ENCODE assay signal across 17 cellular contexts in the genomic region with DNA sequence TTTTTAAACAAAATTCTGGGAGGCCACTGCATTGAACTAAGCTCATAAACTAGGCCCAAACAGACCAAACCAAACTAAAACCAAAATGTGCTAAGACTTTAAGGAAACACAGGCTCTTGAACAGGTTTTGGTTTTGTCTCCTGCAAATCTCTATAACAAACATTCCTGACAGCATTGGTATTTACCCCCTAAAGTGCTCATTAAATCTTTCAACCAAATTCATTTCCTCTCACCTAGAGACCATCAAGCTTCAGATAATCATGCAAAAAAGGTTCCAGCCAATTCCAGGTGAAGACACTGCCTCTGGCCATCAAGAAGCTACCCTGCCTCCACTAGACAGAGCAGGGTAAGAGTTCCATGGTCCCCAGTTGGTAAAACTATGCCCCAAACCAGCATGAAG.
DNase-seq lines count a peak whose midpoint lies in the region; ATAC-seq and TF ChIP-seq lines count a peak whose summit lies in the region.
"Had no signal": no experiment of that assay in that cellular context is flagged by ENCODE, and none has a peak within 500 bp of the region (broad histone marks: within the 10 kb centered on the region; RNA-seq: fewer than 3 reads in every experiment).

No MANE protein-coding gene starts in this region.

- H3K23ac ChIP-seq in mesendoderm (ENCODE audit: low read length), result no peak overlapping the region

- peak overlapping the region; percentile 61 for H2BK120ac ChIP-seq in mesendoderm (ENCODE audit: low read depth, low read length)

- no peak overlapping the region for H2BK15ac ChIP-seq in mesendoderm (replicated peaks; ENCODE audit: low read depth)

- no peak overlapping the region for H3K9ac ChIP-seq in HUES48 (ENCODE audit: low read depth, low read length)
- no peak overlapping the region for H3K9ac ChIP-seq in mesendoderm (ENCODE audit: low read length)
- H3K9ac ChIP-seq: BLaER1 had no signal

- intact Hi-C loops in testis (cut with DNase I; ENCODE audit: low total_unique reads), result no loop called here

- no peak overlapping the region for H4K5ac ChIP-seq in mesendoderm (ENCODE audit: low read length)

- H3K4me3 ChIP-seq in HUES48 (ENCODE audit: low read depth, low read length) (no peak overlapping the region), mesendoderm (ENCODE audit: low read length) (no peak overlapping the region), testis (no peak overlapping the region)
- H3K4me3 ChIP-seq: BLaER1 had no signal

- peaks cover 20% of the 10 kb centered on the region for H3K4me1 ChIP-seq in HUES48 (ENCODE audit: control insufficient read depth, insufficient read depth, low read length)
- peaks cover 5% of the 10 kb centered on the region for H3K4me1 ChIP-seq in mesendoderm (ENCODE audit: control insufficient read depth, low read depth, low read length)
- H3K4me1 ChIP-seq in testis, result no peaks in the 10 kb centered on the region
- H3K4me1 ChIP-seq: BLaER1 had no signal

- H3K36me3 ChIP-seq in HUES48 (ENCODE audit: control insufficient read depth, insufficient read depth, low read length) (no peaks in the 10 kb centered on the region), mesendoderm (ENCODE audit: control insufficient read depth, insufficient read depth, low read length) (no peaks in the 10 kb centered on the region), testis (ENCODE audit: low read depth, missing control alignments) (no peaks in the 10 kb centered on the region)
- H3K36me3 ChIP-seq: BLaER1 had no signal

- no peak for TF ChIP-seq POLR2A in testis (IDR thresholded peaks at IDR 0.05)

- H2AK5ac ChIP-seq in mesendoderm (ENCODE audit: low read length), result no peak overlapping the region

- no peak overlapping the region for H3K18ac ChIP-seq in mesendoderm (ENCODE audit: low read length)

- peak overlapping the region; percentile 13 for H2BK5ac ChIP-seq in mesendoderm (ENCODE audit: low read length)

- H3K27ac ChIP-seq in HUES48 (ENCODE audit: low read depth, low read length), result peak overlapping the region; percentile 57
- H3K27ac ChIP-seq in mesendoderm (ENCODE audit: low read depth, low read length), result peak overlapping the region; percentile 83
- H3K27ac ChIP-seq in testis, result no peak overlapping the region
- H3K27ac ChIP-seq: BLaER1 had no signal

- H3K9me3 ChIP-seq in HUES48 (ENCODE audit: control insufficient read depth, insufficient read depth, low read length) (no peaks in the 10 kb centered on the region), testis (peaks cover 3% of the 10 kb centered on the region)
- H3K9me3 ChIP-seq: BLaER1 had no signal

- TF ChIP-seq CTCF in testis (IDR thresholded peaks at IDR 0.05), result no peak

- H3K4me2 ChIP-seq in mesendoderm (ENCODE audit: low read length), result no peak overlapping the region
- H3K4me2 ChIP-seq: BLaER1 had no signal

- ATAC-seq in HG03469 (IDR thresholded peaks at IDR 0.05; ENCODE audit: unreplicated experiment) (no peak), HG02852 (IDR thresholded peaks at IDR 0.05; ENCODE audit: unreplicated experiment) (no peak), HG02938 (IDR thresholded peaks at IDR 0.05; ENCODE audit: unreplicated experiment) (no peak)
- ATAC-seq: HCT116 had no signal

- H3K79me1 ChIP-seq in mesendoderm (ENCODE audit: low read length), result no peaks in the 10 kb centered on the region

- H3K27me3 ChIP-seq in HUES48 (ENCODE audit: control insufficient read depth, insufficient read depth, low read length) (no peaks in the 10 kb centered on the region), mesendoderm (ENCODE audit: insufficient read depth, low read length, poor library complexity) (no peaks in the 10 kb centered on the region), testis (no peaks in the 10 kb centered on the region)
- H3K27me3 ChIP-seq: BLaER1 had no signal

- H3K4ac ChIP-seq in mesendoderm (ENCODE audit: low read depth, low read length), result no peak overlapping the region

- no peaks in the 10 kb centered on the region for H3K79me2 ChIP-seq in mesendoderm (ENCODE audit: control insufficient read depth, insufficient read depth, low read length)

- H4K8ac ChIP-seq in mesendoderm (ENCODE audit: low read depth, low read length), result no peak overlapping the region

- in situ Hi-C loops in G401 (cut with HindIII; ENCODE audit: low sequenced_read_pairs), result no loop called here

- no peak overlapping the region for H3K56ac ChIP-seq in mesendoderm (ENCODE audit: low read length)

- DNase-seq in G401 (ENCODE audit: low spot score) (peak; percentile 68), cerebellar cortex (ENCODE audit: low spot score) (peak; percentile 89), mesendoderm (peak; percentile 60), testis (no peak)
- DNase-seq: 8988T; CD4-positive, alpha-beta memory T cell; DMS153; DMS79; GF-D8; HFFc6; KG1 had no signal

Comparison
In these comparisons a context has a peak if more than half of its experiments do, and no peak if none do; other contexts are left out.
1. H3K27ac ChIP-seq: peak in HUES48 (single experiment) and mesendoderm (single experiment); none in testis (0 of 2).